ENCODE assay signal across 13 cellular contexts in genomic region chr4:103497692-103498091, GRCh38.
A peak's percentile ranks its signal among the peaks of the same experiment; 100 is the strongest.
DNase-seq lines count a peak whose midpoint lies in the region; ATAC-seq, FAIRE-seq and TF ChIP-seq lines count a peak whose summit lies in the region.
"Had no signal": no experiment of that assay in that cellular context is flagged by ENCODE, and none has a peak within 500 bp of the region (broad histone marks: within the 10 kb centered on the region; RNA-seq: fewer than 3 reads in every experiment).

No MANE protein-coding gene starts in this region.

- DNase-seq in GM12892 (ENCODE audit: insufficient read length) (no peak), NCI-H526 treated with DMSO at 0.1 percent for 48 hours (lab: John Stamatoyannopoulos, UW) (no peak), NCI-H128 (lab: John Stamatoyannopoulos, UW; ENCODE audit: unreplicated experiment) (no peak), occipital lobe (lab: John Stamatoyannopoulos, UW) (no peak)
- DNase-seq in CD8-positive, alpha-beta memory T cell, result no peak
- DNase-seq: activated CD8-positive, alpha-beta memory T cell treated with anti-CD3 and anti-CD28 coated beads for 24 hours; NCI-H510A; retina had no signal

- ATAC-seq in GM19463 (IDR thresholded peaks at IDR 0.05; ENCODE audit: unreplicated experiment) (peak; percentile 43), HG02884 (IDR thresholded peaks at IDR 0.05; ENCODE audit: unreplicated experiment) (peak; percentile 40), HG03558 (IDR thresholded peaks at IDR 0.05; ENCODE audit: extremely low read depth, unreplicated experiment) (peak; percentile 41)

- FAIRE-seq in GM12892 (lab: Jason Lieb, UNC), result peak; percentile 93

- no peaks in the 10 kb centered on the region for H3K9me3 ChIP-seq in CD8-positive, alpha-beta memory T cell (ENCODE audit: low read length)
- H3K9me3 ChIP-seq: thoracic aorta had no signal

- H3K36me3 Mint-ChIP-seq in CD8-positive, alpha-beta memory T cell, result no peaks in the 10 kb centered on the region

- no peak overlapping the region for H3K27ac Mint-ChIP-seq in CD8-positive, alpha-beta memory T cell

- POLR2A ChIA-PET in CD8-positive, alpha-beta memory T cell (lab: Charles Lee), result no interaction called here

- peaks cover 0 to 3% of the 10 kb centered on the region in 2 donors for H3K27me3 Mint-ChIP-seq in CD8-positive, alpha-beta memory T cell

- no peak overlapping the region for H3K4me3 Mint-ChIP-seq in CD8-positive, alpha-beta memory T cell

- peaks cover 0 to 4% (median 0%) of the 10 kb centered on the region in 5 donors for H3K9me3 Mint-ChIP-seq in CD8-positive, alpha-beta memory T cell

- H3K4me1 Mint-ChIP-seq in CD8-positive, alpha-beta memory T cell, result no peaks in the 10 kb centered on the region

- H3K4me1 ChIP-seq in CD8-positive, alpha-beta memory T cell (ENCODE audit: insufficient read depth, low read length), result no peaks in the 10 kb centered on the region

- no peak overlapping the region for H3K4me3 ChIP-seq in CD8-positive, alpha-beta memory T cell (ENCODE audit: low read length)
- H3K4me3 ChIP-seq: hepatocyte, thoracic aorta had no signal

- no peak overlapping the region for H3K27ac ChIP-seq in CD8-positive, alpha-beta memory T cell (ENCODE audit: low read depth, low read length)
- H3K27ac ChIP-seq: thoracic aorta had no signal

- H3K36me3 ChIP-seq in CD8-positive, alpha-beta memory T cell (ENCODE audit: insufficient read depth, low read length), result no peaks in the 10 kb centered on the region
- H3K36me3 ChIP-seq: thoracic aorta had no signal

- CTCF ChIA-PET in CD8-positive, alpha-beta memory T cell (lab: Charles Lee), result no interaction called here

- H3K27me3 ChIP-seq in CD8-positive, alpha-beta memory T cell (ENCODE audit: insufficient read depth, low read length, poor library complexity, severe bottlenecking), result no peaks in the 10 kb centered on the region
- H3K27me3 ChIP-seq: hepatocyte had no signal

- TF ChIP-seq POLR2A in GM12892 (IDR thresholded peaks at IDR 0.05; ENCODE audit: low read depth, low read length), result no peak
